26 cellular contexts compared by ENCODE assay signal in genomic region chr1:70429219-70429618, GRCh38. TPM values are rescaled to one million over a fixed set of nuclear protein-coding genes. Genes with fewer than 3 reads are reported as not detected.
DNase-seq lines count a peak whose midpoint lies in the region; ATAC-seq and TF ChIP-seq lines count a peak whose summit lies in the region.
"Had no signal": no experiment of that assay in that cellular context is flagged by ENCODE, and none has a peak within 500 bp of the region (broad histone marks: within the 10 kb centered on the region; RNA-seq: fewer than 3 reads in every experiment).

No MANE protein-coding gene starts in this region.

- 0 out of 4 replicates have a peak, but pooled peaks cover 0 to 2% of the 10 kb centered on the region in 2 experiments for H3K36me3 ChIP-seq in HCT116 (ENCODE audit: control insufficient read depth in 1 of 2, insufficient read depth in 2 of 2, low read length in 2 of 2)
- no peaks in the 10 kb centered on the region for H3K36me3 ChIP-seq in mucosa of descending colon (ENCODE audit: low read depth)
- H3K36me3 ChIP-seq: neutrophil, vagina had no signal

- no peaks in the 10 kb centered on the region for H3K79me2 ChIP-seq in HCT116 (ENCODE audit: insufficient read depth, low read length)

- H3K4me2 ChIP-seq in HCT116 (ENCODE audit: low read length), result peak overlapping the region; percentile 18; the same call in 1 of the 2 replicates
- H3K4me2 ChIP-seq: GM23338, KMS-11 had no signal

- H2AFZ ChIP-seq in HCT116 (ENCODE audit: low read depth, low read length, poor library complexity, severe bottlenecking), result no peak overlapping the region
- H2AFZ ChIP-seq: GM23338 had no signal

- CTCF ChIA-PET in HCT116 (lab: Charles Lee), result no interaction called here

- ATAC-seq in HCT116 (0 out of 2 replicates have a peak, but pooled peaks have one; percentile 32), esophagus mucosa (peak; percentile 88), mucosa of descending colon (peak; percentile 13), HG03135 (IDR thresholded peaks at IDR 0.05; ENCODE audit: unreplicated experiment) (no peak)
- ATAC-seq: GM23338; stimulated activated naive CD8-positive, alpha-beta T cell treated with anti-CD3 and anti-CD28 coated beads, Interleukin-15, Interleukin-2, amounts not matched to agents 100 U/mL and 50 U/mL, for 24 hours had no signal

- TF ChIP-seq CTCF in HCT116 (IDR thresholded peaks at IDR 0.05 in 2 of 3, conservative IDR thresholded peaks at IDR 0.05 in 1 of 3; ENCODE audit: borderline replicate concordance in 1 of 3, insufficient read depth in 1 of 3, low read depth in 2 of 3, low read length in 2 of 3) (no peak), mucosa of descending colon (IDR thresholded peaks at IDR 0.05) (no peak)

- no peak for TF ChIP-seq POLR2A in HCT116 (IDR thresholded peaks at IDR 0.05; ENCODE audit: borderline replicate concordance, extremely low read depth, insufficient read depth, insufficient read length)

- no peak for TF ChIP-seq RAD21 in HCT116 (IDR thresholded peaks at IDR 0.05; ENCODE audit: low read depth)

- H3K4me1 ChIP-seq in HCT116 (ENCODE audit: control insufficient read depth in 1 of 2, insufficient read depth in 2 of 2, low read length in 2 of 2) (peaks cover 12 to 25% of the 10 kb centered on the region in 2 experiments), mucosa of descending colon (ENCODE audit: low read depth) (peaks cover 11% of the 10 kb centered on the region)
- H3K4me1 ChIP-seq: left ventricle myocardium inferior, SJCRH30, testis, vagina had no signal

- intact Hi-C loops in HCT116 (cut with micrococcal nuclease), result no loop called here
- intact Hi-C loops in mucosa of descending colon (cut with DNase I, micrococcal nuclease), result no loop called here

- H3K9me3 ChIP-seq in HCT116 (ENCODE audit: control insufficient read depth in 1 of 2, insufficient read depth in 1 of 2, low read depth in 1 of 2, low read length in 2 of 2), result no peaks in the 10 kb centered on the region
- H3K9me3 ChIP-seq in mucosa of descending colon, result no peaks in the 10 kb centered on the region
- H3K9me3 ChIP-seq: left ventricle myocardium inferior, neutrophil, SJCRH30, testis, vagina had no signal

- H3K27me3 ChIP-seq in HCT116 (ENCODE audit: insufficient read depth, low read length), result no peaks in the 10 kb centered on the region
- H3K27me3 ChIP-seq: brain microvascular endothelial cell, neutrophil, SJCRH30, testis, vagina had no signal

- no TSS peak for BruUV-seq in HCT116 (replicated peaks; lab: Mats Ljungman, UMichigan)

- no peak overlapping the region for H3K9ac ChIP-seq in HCT116 (ENCODE audit: low read length)
- H3K9ac ChIP-seq: KMS-11 had no signal

- no peaks in the 10 kb centered on the region for H4K20me1 ChIP-seq in HCT116 (ENCODE audit: insufficient read depth)

- H3K4me3 ChIP-seq in HCT116 (replicated peaks in 1 of 2; ENCODE audit: low read depth in 1 of 2, low read length in 2 of 2), result no peak overlapping the region
- no peak overlapping the region for H3K4me3 ChIP-seq in mucosa of descending colon
- H3K4me3 ChIP-seq: GM23338, left ventricle myocardium inferior, SJCRH30, testis, vagina had no signal

- DNase-seq in HCT116 (ENCODE audit: low read depth, low spot score) (no peak), M059J (ENCODE audit: low read depth) (peak; percentile 76), mucosa of descending colon (no peak), pons (ENCODE audit: low spot score) (no peak), NAMALWA (ENCODE audit: low spot score) (no peak)
- DNase-seq in activated CD4-positive, alpha-beta T cell treated with anti-CD3 and anti-CD28 coated beads, Interleukin-2, amount 50 U/mL, for 48 hours, result no peak
- DNase-seq: activated CD4-positive, alpha-beta T cell treated with anti-CD3 and anti-CD28 coated beads, Interleukin-2, amount 10 ng/mL, durations not matched to agents 7 days and 5 days; activated naive CD4-positive, alpha-beta T cell; activated T-cell treated with anti-CD3 and anti-CD28 coated beads, Interleukin-2, amount 50 U/mL, for 48 hours; brain microvascular endothelial cell; left ventricle myocardium inferior; MV-4-11; NCI-H187 treated with DMSO at 0.1 percent for 48 hours; NCI-H2171 treated with DMSO at 0.1 percent for 48 hours; NCI-H526 treated with DMSO at 0.1 percent for 48 hours; SJCRH30; stimulated activated naive CD8-positive, alpha-beta T cell treated with anti-CD3 and anti-CD28 coated beads, Interleukin-15, Interleukin-2, amounts not matched to agents 100 U/mL and 50 U/mL, for 24 hours; T1000; testis; WERI-Rb-1 had no signal

- POLR2A ChIA-PET in HCT116 (lab: Charles Lee), result no interaction called here

- RAD21 ChIA-PET in HCT116 (lab: Charles Lee; ENCODE audit: low non-redundant PET in 1 of 2, low total read pairs in 2 of 2, uncharacterized antibody in 2 of 2, unreplicated experiment in 2 of 2), result no interaction called here

- H3K27ac ChIP-seq in HCT116 (ENCODE audit: low read depth, low read length), result peak overlapping the region; percentile 38; the same call in 1 of the 2 replicates
- H3K27ac ChIP-seq: brain microvascular endothelial cell, KMS-11, left ventricle myocardium inferior, neutrophil, SJCRH30, testis, vagina, WERI-Rb-1 had no signal

- no peaks in the 10 kb centered on the region for H3K9me2 ChIP-seq in HCT116 (ENCODE audit: insufficient read depth)

TF ChIP-seq in HCT116, 20 proteins besides CTCF, POLR2A, EP300 and RAD21 (continues in another document):
- TF ChIP-seq JUND (IDR thresholded peaks at IDR 0.05), result no peak
- no peak for TF ChIP-seq SRF (IDR thresholded peaks at IDR 0.05; ENCODE audit: low read depth)
- TF ChIP-seq MAX (IDR thresholded peaks at IDR 0.05), result no peak
- TF ChIP-seq ZFX (IDR thresholded peaks at IDR 0.05), result no peak
- TF ChIP-seq SIN3A (IDR thresholded peaks at IDR 0.05; ENCODE audit: low read depth), result no peak
- TF ChIP-seq TCF7L2 (IDR thresholded peaks at IDR 0.05; ENCODE audit: borderline replicate concordance, extremely low read depth, insufficient read depth, insufficient read length), result no peak
- TF ChIP-seq CEBPB (IDR thresholded peaks at IDR 0.05; ENCODE audit: low read depth), result no peak
- TF ChIP-seq CBX3 (IDR thresholded peaks at IDR 0.05; ENCODE audit: low read depth), result no peak
- no peak for TF ChIP-seq EZH2phosphoT487 (IDR thresholded peaks at IDR 0.05; ENCODE audit: borderline replicate concordance)
- no peak for TF ChIP-seq FOSL1 (IDR thresholded peaks at IDR 0.05; ENCODE audit: low read depth)
- no peak for TF ChIP-seq REST (IDR thresholded peaks at IDR 0.05; ENCODE audit: low read depth)
- TF ChIP-seq ATF3 (IDR thresholded peaks at IDR 0.05), result no peak
- TF ChIP-seq YY1 (IDR thresholded peaks at IDR 0.05; ENCODE audit: extremely low read depth, insufficient replicate concordance, low read depth, low read length), result no peak
- no peak for TF ChIP-seq ZBTB33 (IDR thresholded peaks at IDR 0.05; ENCODE audit: extremely low read depth, insufficient replicate concordance, low read length)
- no peak for TF ChIP-seq SP1 (IDR thresholded peaks at IDR 0.05; ENCODE audit: low read depth)

RNA-seq across cellular contexts. Expression of gene CTH, which starts 18.2 kb away (rescaled TPM):
- 14.7 TPM for total RNA-seq in HCT116 (2021; ENCODE audit: unreplicated experiment)
- polyA plus RNA-seq in HCT116 (2012), result 7.4 and 9.9 TPM in 2 replicates
- 3.7 and 5.9 TPM in 2 replicates for total RNA-seq in M059J (2014; rRNA removed; shearing (Covaris generic))
- total RNA-seq in esophagus mucosa, result 11.3 TPM
- total RNA-seq in mucosa of descending colon, result 10 to 100 TPM in 1 of 3 donors, 1 to 10 TPM in 2; 5.4 to 13.8 (median 7.2) TPM
